In the genomic region with DNA sequence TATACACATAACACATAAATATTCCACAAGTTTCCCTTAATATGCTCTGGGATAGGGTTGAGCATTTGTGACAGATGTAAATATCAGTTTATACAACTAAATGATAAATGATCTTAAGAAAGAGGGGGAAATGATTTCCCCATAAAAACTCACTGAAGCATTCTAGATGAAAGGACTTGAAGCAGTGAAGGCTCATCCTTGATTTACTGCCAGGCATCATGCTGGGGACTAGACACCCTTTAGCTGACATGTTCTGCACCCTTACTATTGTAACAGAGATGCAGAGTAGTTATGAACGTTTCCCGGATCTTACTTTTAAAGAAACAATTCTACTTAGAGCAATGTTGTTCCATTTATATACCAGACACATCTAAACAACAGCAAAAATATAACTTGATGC, we compare ENCODE assay signal across 9 cellular contexts.
"Had no signal": no experiment of that assay in that cellular context is flagged by ENCODE, and none has a peak within 500 bp of the region (broad histone marks: within the 10 kb centered on the region; RNA-seq: fewer than 3 reads in every experiment).

No MANE protein-coding gene starts in this region.

- H3K4me1 ChIP-seq: HAP-1 had no signal

- H3K4me3 ChIP-seq: GM23248, GM23338, HAP-1 had no signal

- H3K27ac Mint-ChIP-seq: GM23338, H9, HFFc6 had no signal

- H3K9ac ChIP-seq: GM23248 had no signal

- ATAC-seq: GM23338, HCT116 had no signal

- H2AFZ ChIP-seq: GM23248, GM23338 had no signal

- H3K4me3 Mint-ChIP-seq: GM23338, H9, HFFc6 had no signal

- DNase-seq: GOT3, H7, H9, HCEC 1CT, HFFc6 had no signal

- H3K36me3 ChIP-seq: HAP-1 had no signal

- H3K27ac ChIP-seq: GM23248 had no signal

- H3K4me2 ChIP-seq: GM23338 had no signal

- H3K9me3 Mint-ChIP-seq: GM23338, H9 had no signal
